16 cellular contexts compared by ENCODE assay signal in genomic region chr22:31038686-31039085, GRCh38. TPM values are rescaled to one million over a fixed set of nuclear protein-coding genes. Genes with fewer than 3 reads are reported as not detected.
DNase-seq lines count a peak whose midpoint lies in the region; ATAC-seq and TF ChIP-seq lines count a peak whose summit lies in the region.
"Had no signal": no experiment of that assay in that cellular context is flagged by ENCODE, and none has a peak within 500 bp of the region (broad histone marks: within the 10 kb centered on the region; RNA-seq: fewer than 3 reads in every experiment).

No MANE protein-coding gene starts in this region.

- H4K20me1 ChIP-seq in hepatocyte (ENCODE audit: insufficient read depth, poor library complexity, severe bottlenecking) = no peaks in the 10 kb centered on the region

- ATAC-seq in upper lobe of left lung (ENCODE audit: low FRiP score in 2 of 2) (no peak), left lobe of liver (no peak)
- ATAC-seq: stimulated activated naive CD8-positive, alpha-beta T cell treated with anti-CD3 and anti-CD28 coated beads, Interleukin-15, amount 100 ng/mL, for 72 hours; T-helper 17 cell had no signal

- no peaks in the 10 kb centered on the region for H3K9me2 ChIP-seq in hepatocyte (replicated peaks; ENCODE audit: insufficient read depth)

- H3K27me3 ChIP-seq in colonic mucosa (no peaks in the 10 kb centered on the region), hepatocyte (no peaks in the 10 kb centered on the region), rectal smooth muscle tissue (ENCODE audit: control insufficient read depth, insufficient read depth, low read length) (no peaks in the 10 kb centered on the region), upper lobe of left lung (no peaks in the 10 kb centered on the region)
- H3K27me3 ChIP-seq: MG63 had no signal

- no peak overlapping the region for H3K4me2 ChIP-seq in hepatocyte

- intact Hi-C loops in colonic mucosa (cut with DNase I) = no loop called here
- intact Hi-C loops in lower leg skin (cut with DNase I; ENCODE audit: low total_unique reads) = no loop called here

- H3K9ac ChIP-seq in colonic mucosa (ENCODE audit: low read depth in 2 of 2, low read length in 2 of 2) (no peak overlapping the region), rectal smooth muscle tissue (ENCODE audit: low read length) (no peak overlapping the region)

- H3K4me1 ChIP-seq in colonic mucosa = no peaks in the 10 kb centered on the region
- no peaks in the 10 kb centered on the region for H3K4me1 ChIP-seq in hepatocyte (ENCODE audit: insufficient read depth)
- H3K4me1 ChIP-seq in rectal smooth muscle tissue (ENCODE audit: control insufficient read depth, insufficient read depth, low read length) = peaks cover 24% of the 10 kb centered on the region
- H3K4me1 ChIP-seq in upper lobe of left lung = peaks cover 0 to 3% (median 0%) of the 10 kb centered on the region in 4 donors

- 93% methylated on average over 1 of the region's 1 CpG for WGBS in hepatocyte (ENCODE audit: low lambda C conversion rate, missing lambda C conversion rate)
- WGBS in upper lobe of left lung, 2 donors = 76 to 85% methylated on average over 1 of the region's 1 CpG
- WGBS in lower leg skin, 2 donors = 67 to 69% methylated on average over 1 of the region's 1 CpG

- DNase-seq in colonic mucosa (no peak), hepatocyte (ENCODE audit: low spot score) (no peak), upper lobe of left lung (no peak), lower leg skin (ENCODE audit: low spot score in 2 of 2) (no peak), left lobe of liver (ENCODE audit: low spot score) (no peak), NOMO-1 treated with DMSO at 0.1 percent for 48 hours (lab: John Stamatoyannopoulos, UW; ENCODE audit: unreplicated experiment) (no peak)
- DNase-seq: activated CD4-positive, alpha-beta T cell treated with anti-CD3 and anti-CD28 coated beads, Interleukin-2, amount 50 U/mL, for 48 hours; activated T-cell treated with anti-CD3 and anti-CD28 coated beads, Interleukin-2, amount 50 U/mL, for 24 hours; DND-41; NCI-H146; occipital lobe; stimulated activated naive CD8-positive, alpha-beta T cell treated with anti-CD3 and anti-CD28 coated beads, Interleukin-15, amount 100 ng/mL, for 72 hours; T-helper 17 cell had no signal

- H2AFZ ChIP-seq in hepatocyte = no peak overlapping the region

- no peak for TF ChIP-seq EP300 in upper lobe of left lung (IDR thresholded peaks at IDR 0.05)

- peak overlapping the region; percentile 60 for H3K27ac ChIP-seq in colonic mucosa
- H3K27ac ChIP-seq in hepatocyte = peak overlapping the region; percentile 62
- peak overlapping the region; percentile 55 for H3K27ac ChIP-seq in rectal smooth muscle tissue (ENCODE audit: low read depth, low read length)
- H3K27ac ChIP-seq in upper lobe of left lung = peak overlapping the region in 3 of 4 donors; percentile 22 to 73 (median 24)
- H3K27ac ChIP-seq: VCaP had no signal

- H3K4me3 ChIP-seq in colonic mucosa (no peak overlapping the region), hepatocyte (no peak overlapping the region), rectal smooth muscle tissue (ENCODE audit: low read length) (no peak overlapping the region), upper lobe of left lung (no peak overlapping the region), lower leg skin (ENCODE audit: low read depth, poor library complexity, severe bottlenecking) (no peak overlapping the region)
- H3K4me3 ChIP-seq: MG63 had no signal

- no peaks in the 10 kb centered on the region for H3K79me2 ChIP-seq in hepatocyte

- TF ChIP-seq CTCF in colonic mucosa (IDR thresholded peaks at IDR 0.05) = no peak
- TF ChIP-seq CTCF in hepatocyte (IDR thresholded peaks at IDR 0.05; ENCODE audit: poor library complexity) = no peak
- no peak for TF ChIP-seq CTCF in upper lobe of left lung (IDR thresholded peaks at IDR 0.05)
- TF ChIP-seq CTCF in lower leg skin (IDR thresholded peaks at IDR 0.05) = no peak

- H3K36me3 ChIP-seq in colonic mucosa (no peaks in the 10 kb centered on the region), hepatocyte (replicated peaks; ENCODE audit: insufficient read depth, low read depth) (no peaks in the 10 kb centered on the region), rectal smooth muscle tissue (ENCODE audit: control insufficient read depth, insufficient read depth, low read length) (no peaks in the 10 kb centered on the region), upper lobe of left lung (no peaks in the 10 kb centered on the region)
- H3K36me3 ChIP-seq: MG63 had no signal

- TF ChIP-seq POLR2A in upper lobe of left lung (IDR thresholded peaks at IDR 0.05) (no peak), lower leg skin (IDR thresholded peaks at IDR 0.05) (no peak)

- H3K9me3 ChIP-seq in colonic mucosa = no peaks in the 10 kb centered on the region
- H3K9me3 ChIP-seq in hepatocyte (ENCODE audit: low read depth) = no peaks in the 10 kb centered on the region
- no peaks in the 10 kb centered on the region for H3K9me3 ChIP-seq in upper lobe of left lung
- H3K9me3 ChIP-seq: MG63 had no signal

RNA-seq across cellular contexts. Expression of gene SMTN, which starts 42.4 kb away (rescaled TPM):
- total RNA-seq in colonic mucosa (100 to 1,000 TPM; 152 to 159 TPM), hepatocyte (43.0 and 64.7 TPM in 2 replicates), upper lobe of left lung (100 to 1,000 TPM in 1 of 6 donors, 10 to 100 TPM in 5; 26.1 to 104 (median 47.3) TPM), lower leg skin (10 to 100 TPM; 46.1 to 86.1 (median 62.3) TPM), left lobe of liver (20.9 TPM)
- 88.7 and 112 TPM in 2 replicates for polyA plus RNA-seq in hepatocyte
